In genomic region chr13:28494861-28495585, GRCh38 we compare ENCODE assay signal across 8 cellular contexts. TPM values are rescaled to one million over a fixed set of nuclear protein-coding genes. Genes with fewer than 3 reads are reported as not detected.
DNase-seq lines count a peak whose midpoint lies in the region; ATAC-seq and TF ChIP-seq lines count a peak whose summit lies in the region.

A gene with protein sequence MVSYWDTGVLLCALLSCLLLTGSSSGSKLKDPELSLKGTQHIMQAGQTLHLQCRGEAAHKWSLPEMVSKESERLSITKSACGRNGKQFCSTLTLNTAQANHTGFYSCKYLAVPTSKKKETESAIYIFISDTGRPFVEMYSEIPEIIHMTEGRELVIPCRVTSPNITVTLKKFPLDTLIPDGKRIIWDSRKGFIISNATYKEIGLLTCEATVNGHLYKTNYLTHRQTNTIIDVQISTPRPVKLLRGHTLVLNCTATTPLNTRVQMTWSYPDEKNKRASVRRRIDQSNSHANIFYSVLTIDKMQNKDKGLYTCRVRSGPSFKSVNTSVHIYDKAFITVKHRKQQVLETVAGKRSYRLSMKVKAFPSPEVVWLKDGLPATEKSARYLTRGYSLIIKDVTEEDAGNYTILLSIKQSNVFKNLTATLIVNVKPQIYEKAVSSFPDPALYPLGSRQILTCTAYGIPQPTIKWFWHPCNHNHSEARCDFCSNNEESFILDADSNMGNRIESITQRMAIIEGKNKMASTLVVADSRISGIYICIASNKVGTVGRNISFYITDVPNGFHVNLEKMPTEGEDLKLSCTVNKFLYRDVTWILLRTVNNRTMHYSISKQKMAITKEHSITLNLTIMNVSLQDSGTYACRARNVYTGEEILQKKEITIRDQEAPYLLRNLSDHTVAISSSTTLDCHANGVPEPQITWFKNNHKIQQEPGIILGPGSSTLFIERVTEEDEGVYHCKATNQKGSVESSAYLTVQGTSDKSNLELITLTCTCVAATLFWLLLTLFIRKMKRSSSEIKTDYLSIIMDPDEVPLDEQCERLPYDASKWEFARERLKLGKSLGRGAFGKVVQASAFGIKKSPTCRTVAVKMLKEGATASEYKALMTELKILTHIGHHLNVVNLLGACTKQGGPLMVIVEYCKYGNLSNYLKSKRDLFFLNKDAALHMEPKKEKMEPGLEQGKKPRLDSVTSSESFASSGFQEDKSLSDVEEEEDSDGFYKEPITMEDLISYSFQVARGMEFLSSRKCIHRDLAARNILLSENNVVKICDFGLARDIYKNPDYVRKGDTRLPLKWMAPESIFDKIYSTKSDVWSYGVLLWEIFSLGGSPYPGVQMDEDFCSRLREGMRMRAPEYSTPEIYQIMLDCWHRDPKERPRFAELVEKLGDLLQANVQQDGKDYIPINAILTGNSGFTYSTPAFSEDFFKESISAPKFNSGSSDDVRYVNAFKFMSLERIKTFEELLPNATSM (N-terminal part only) (minus strand): TSS chr13:28495128. CDS start chr13:28494843, 285 bp downstream.

- H3K9me3 ChIP-seq in ascending aorta (no peaks in the 10 kb centered on the region), iPS-18a (ENCODE audit: control insufficient read depth, low read depth, low read length) (no peaks in the 10 kb centered on the region), gastrocnemius medialis (no peaks in the 10 kb centered on the region)

- peak; percentile 67 to 84 for TF ChIP-seq POLR2A in gastrocnemius medialis (IDR thresholded peaks at IDR 0.05)

- intact Hi-C loops in ascending aorta (cut with DNase I), result no loop called here
- intact Hi-C loops in gastrocnemius medialis (cut with DNase I; ENCODE audit: low total_unique reads), result loop anchor here (5.0 kb wide), 2 partner anchors 142 to 168 kb away; no protein-coding TSS in a partner anchor

- peak within 1 kb of the TSS; percentile 70 for H3K4me3 ChIP-seq in Jurkat, Clone E6-1 (ENCODE audit: low read length)
- peak within 1 kb of the TSS; percentile 63 to 68 for H3K4me3 ChIP-seq in ascending aorta
- peak within 1 kb of the TSS; percentile 88 for H3K4me3 ChIP-seq in iPS-18a (ENCODE audit: low read length)
- peak within 1 kb of the TSS; percentile 52 to 65 (median 63) for H3K4me3 ChIP-seq in gastrocnemius medialis

- peaks cover 5% of the 10 kb centered on the region for H3K27me3 ChIP-seq in ascending aorta
- H3K27me3 ChIP-seq in iPS-18a (ENCODE audit: control insufficient read depth, insufficient read depth, low read length), result peaks cover 43% of the 10 kb centered on the region
- peaks cover 6 to 44% (median 15%) of the 10 kb centered on the region in 3 donors for H3K27me3 ChIP-seq in gastrocnemius medialis

- peak; percentile 66 to 68 for ATAC-seq in gastrocnemius medialis

- in situ Hi-C loops in gastrocnemius medialis (cut with MboI; ENCODE audit: low sequenced_read_pairs in 4 of 4), result no loop called here

- H3K27ac ChIP-seq in ascending aorta (peak within 1 kb of the TSS in 1 of 2 donors; percentile 40), iPS-18a (ENCODE audit: low read length) (no peak within 1 kb of the TSS), gastrocnemius medialis (peak within 1 kb of the TSS; percentile 72 to 85 (median 82))

- DNase-seq in ELR (ENCODE audit: low read depth) (peak; percentile 80), ascending aorta (ENCODE audit: low spot score in 2 of 2) (peak in 1 of 2 donors; percentile 66), gastrocnemius medialis (peak; percentile 18 to 31), NCI-H226 (no peak), NCI-H1436 treated with DMSO at 0.1 percent for 48 hours (lab: John Stamatoyannopoulos, UW) (no peak), UCSD-AML1 (lab: John Stamatoyannopoulos, UW; ENCODE audit: unreplicated experiment) (no peak)
- DNase-seq in Jurkat, Clone E6-1 (ENCODE audit: low read depth, low spot score), result peak; percentile 81

- H3K4me1 ChIP-seq in ascending aorta (peaks cover 11 to 18% of the 10 kb centered on the region in 2 donors), iPS-18a (ENCODE audit: control insufficient read depth, low read depth, low read length) (peaks cover 49% of the 10 kb centered on the region), gastrocnemius medialis (no peaks in the 10 kb centered on the region)

- no peak for TF ChIP-seq CTCF in ascending aorta (IDR thresholded peaks at IDR 0.05)
- no peak for TF ChIP-seq CTCF in gastrocnemius medialis (IDR thresholded peaks at IDR 0.05 in 4 of 5, conservative IDR thresholded peaks at IDR 0.05 in 1 of 5)

- peak within 1 kb of the TSS; percentile 59 for H3K9ac ChIP-seq in iPS-18a (ENCODE audit: low read length)

- no peaks in the 10 kb centered on the region for H3K36me3 ChIP-seq in ascending aorta
- H3K36me3 ChIP-seq in iPS-18a (ENCODE audit: control insufficient read depth, low read depth, low read length), result no peaks in the 10 kb centered on the region
- no peaks in the 10 kb centered on the region for H3K36me3 ChIP-seq in gastrocnemius medialis

RNA-seq across cellular contexts. Expression of the gene that starts here (rescaled TPM):
- polyA plus RNA-seq in Jurkat, Clone E6-1 (2012; ENCODE audit: insufficient read depth, insufficient read length), result 3.9 TPM
- 46.0 TPM for total RNA-seq in ascending aorta
- 10 to 100 TPM; 20.7 to 42.9 (median 29.5) TPM for total RNA-seq in gastrocnemius medialis

Comparison
In these comparisons a context has a peak if more than half of its experiments do, and no peak if none do; other contexts are left out.
1. DNase-seq: peak in ELR (single experiment), Jurkat, Clone E6-1 (single experiment) and gastrocnemius medialis (2 of 2); none in NCI-H226 (single experiment), NCI-H1436 treated with DMSO at 0.1 percent for 48 hours (single experiment) and UCSD-AML1 (single experiment).
2. Peak in every context shown above with its lines, with median percentiles within 50 percentile points of each other: H3K4me3 ChIP-seq.